In the genomic region with DNA sequence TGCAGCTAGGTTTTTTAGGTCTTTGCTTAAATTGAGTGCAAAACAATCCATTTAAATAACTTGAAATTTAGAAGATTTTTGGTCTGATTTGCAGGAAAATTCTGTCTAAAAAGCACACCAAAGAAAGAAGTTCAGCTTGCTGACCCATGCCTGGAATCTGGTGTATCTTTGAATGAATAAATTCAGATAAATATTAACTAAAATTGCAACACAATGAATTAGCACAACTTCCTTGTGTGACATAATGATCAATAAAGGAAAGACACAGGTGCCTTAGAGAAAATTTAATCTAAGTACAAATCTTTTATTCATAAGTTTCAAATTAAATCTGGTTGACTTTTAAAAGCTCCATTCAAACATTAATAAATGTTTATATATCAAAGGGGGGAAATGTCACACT, we compare ENCODE assay signal across 22 cellular contexts.
"Had no signal": no experiment of that assay in that cellular context is flagged by ENCODE, and none has a peak within 500 bp of the region (broad histone marks: within the 10 kb centered on the region; RNA-seq: fewer than 3 reads in every experiment).

No MANE protein-coding gene starts in this region.

- DNase-seq: KBM-7, MV-4-11, NCI-H1048, NCI-H1105, NCI-H1436, NCI-H187, NCI-H2029, NCI-H2081 treated with DMSO at 0.1 percent for 48 hours, NCI-H2171, NCI-H226, NCI-H446, NCI-H510A, NCI-H524 treated with DMSO at 0.1 percent for 48 hours, NCI-H69, NCI-H774, PC-3, SHP77, SK-N-SH had no signal

- ATAC-seq: Panc1, PC-3 had no signal

- H3K27ac ChIP-seq: HL-60, RWPE1 had no signal

- FAIRE-seq: HTR-8/SVneo had no signal

- H3K9me3 ChIP-seq: SK-N-SH had no signal
